ENCODE assay signal across 18 cellular contexts in the genomic region with DNA sequence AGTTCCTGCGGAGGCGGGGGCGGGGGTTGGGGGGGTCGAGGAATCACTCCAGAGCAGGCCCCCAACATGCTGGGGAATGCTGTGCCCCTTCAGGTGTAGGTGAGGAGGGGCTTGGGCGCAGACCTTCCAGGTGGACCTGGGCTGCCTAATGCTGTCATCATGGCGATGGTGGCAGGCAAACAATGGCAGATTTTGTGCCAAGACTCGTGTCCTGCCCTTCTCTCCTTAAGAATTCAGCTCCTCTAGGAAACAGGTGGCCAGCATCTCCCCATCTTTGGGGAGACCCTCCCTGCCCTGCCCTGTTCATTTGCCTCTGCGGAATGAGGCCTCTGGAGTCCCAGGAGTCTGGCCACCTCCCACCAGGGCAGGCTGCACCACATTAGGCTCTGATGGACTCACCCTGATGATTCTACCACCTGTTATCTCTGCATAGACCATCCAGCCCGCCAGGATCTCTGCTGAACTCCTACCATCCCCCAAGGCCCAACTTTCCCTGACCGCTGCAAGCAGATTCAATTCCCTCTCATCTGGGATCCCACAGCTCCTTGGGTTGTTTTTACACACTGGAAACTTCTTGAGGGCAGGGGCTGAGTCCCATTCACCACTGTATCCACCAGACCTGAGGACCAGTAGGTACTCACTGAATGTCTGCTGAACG.
"Had no signal": no experiment of that assay in that cellular context is flagged by ENCODE, and none has a peak within 500 bp of the region (broad histone marks: within the 10 kb centered on the region; RNA-seq: fewer than 3 reads in every experiment).

No MANE protein-coding gene starts in this region.

- H3K27ac ChIP-seq: SK-N-MC, suprapubic skin had no signal

- ATAC-seq: activated T-cell treated with anti-CD3 and anti-CD28 coated beads, Interleukin-2, amount 50 U/mL, for 4 hours had no signal

- H3K9me3 ChIP-seq: pancreas, suprapubic skin had no signal

- H3K27me3 ChIP-seq: pancreas, suprapubic skin had no signal

- H3K4me1 ChIP-seq: pancreas had no signal

- H3K4me3 ChIP-seq: pancreas, SK-N-MC, suprapubic skin had no signal

- DNase-seq: activated CD4-positive, alpha-beta T cell treated with anti-CD3 and anti-CD28 coated beads, Interleukin-2, amount 50 U/mL, for 48 hours; activated gamma-delta T cell; activated T-cell treated with anti-CD3 and anti-CD28 coated beads, Interleukin-2, amount 50 U/mL, for 4 hours; amniotic stem cell; central memory CD4-positive, alpha-beta T cell; cortex of kidney; effector CD4-positive, alpha-beta T cell; foreskin fibroblast; kidney glomerular epithelial cell; pancreas; stimulated activated CD4-positive, alpha-beta T cell treated with anti-CD3 and anti-CD28 coated beads, Interleukin-15, amount 100 ng/mL, for 24 hours; stimulated activated CD4-positive, alpha-beta T cell treated with anti-CD3 and anti-CD28 coated beads, Interleukin-4, amount 100 ng/mL, for 1 hour; stimulated activated naive CD4-positive, alpha-beta T cell; T-cell; T-helper 9 cell; trophoblast cell had no signal
